ENCODE assay signal across 1 cellular context in the genomic region with DNA sequence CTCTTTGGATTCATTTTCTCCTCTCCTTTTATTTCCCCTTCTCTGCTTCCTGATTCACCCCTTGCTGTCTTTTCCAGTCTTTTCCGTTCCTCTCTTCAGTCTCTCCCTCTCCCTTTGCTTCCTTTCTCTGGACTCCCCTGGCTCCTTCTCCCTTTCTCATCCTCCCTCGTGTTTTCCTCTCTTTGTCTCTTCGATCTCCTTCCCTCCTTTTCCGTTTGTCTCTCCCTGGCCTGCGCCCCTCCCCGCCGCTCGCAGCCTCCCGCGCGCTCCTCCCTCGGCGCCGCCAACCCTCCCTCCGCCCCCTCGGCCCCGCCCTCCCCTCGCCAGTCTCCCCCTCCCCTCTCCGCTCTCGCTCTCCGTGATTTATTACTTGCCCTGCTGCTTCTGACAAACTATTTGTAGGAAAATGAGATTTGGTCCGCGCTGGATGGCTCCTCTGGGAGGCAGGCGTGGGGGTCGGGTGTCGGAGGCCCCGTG.
TF ChIP-seq lines count a peak whose summit lies in the region.

No MANE protein-coding gene starts in this region.

TF ChIP-seq in K562, 482 proteins besides CTCF, POLR2A, EP300 and RAD21 (continued from another document and continues in another):
- TF ChIP-seq, protein P1, sequence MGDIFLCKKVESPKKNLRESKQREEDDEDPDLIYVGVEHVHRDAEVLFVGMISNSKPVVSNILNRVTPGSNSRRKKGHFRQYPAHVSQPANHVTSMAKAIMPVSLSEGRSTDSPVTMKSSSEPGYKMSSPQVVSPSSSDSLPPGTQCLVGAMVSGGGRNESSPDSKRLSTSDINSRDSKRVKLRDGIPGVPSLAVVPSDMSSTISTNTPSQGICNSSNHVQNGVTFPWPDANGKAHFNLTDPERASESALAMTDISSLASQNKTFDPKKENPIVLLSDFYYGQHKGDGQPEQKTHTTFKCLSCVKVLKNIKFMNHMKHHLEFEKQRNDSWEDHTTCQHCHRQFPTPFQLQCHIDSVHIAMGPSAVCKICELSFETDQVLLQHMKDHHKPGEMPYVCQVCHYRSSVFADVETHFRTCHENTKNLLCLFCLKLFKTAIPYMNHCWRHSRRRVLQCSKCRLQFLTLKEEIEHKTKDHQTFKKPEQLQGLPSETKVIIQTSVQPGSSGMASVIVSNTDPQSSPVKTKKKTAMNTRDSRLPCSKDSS (IDR thresholded peaks at IDR 0.05; ENCODE audit: low read depth, partially characterized antibody) = no peak
- TF ChIP-seq, protein P2, sequence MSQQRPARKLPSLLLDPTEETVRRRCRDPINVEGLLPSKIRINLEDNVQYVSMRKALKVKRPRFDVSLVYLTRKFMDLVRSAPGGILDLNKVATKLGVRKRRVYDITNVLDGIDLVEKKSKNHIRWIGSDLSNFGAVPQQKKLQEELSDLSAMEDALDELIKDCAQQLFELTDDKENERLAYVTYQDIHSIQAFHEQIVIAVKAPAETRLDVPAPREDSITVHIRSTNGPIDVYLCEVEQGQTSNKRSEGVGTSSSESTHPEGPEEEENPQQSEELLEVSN (IDR thresholded peaks at IDR 0.05; ENCODE audit: borderline replicate concordance in 1 of 2, extremely low read depth in 1 of 2, insufficient read depth in 1 of 2, insufficient read length in 1 of 2, low read depth in 1 of 2, low read length in 1 of 2, poor library complexity in 1 of 2, severe bottlenecking in 1 of 2) = peak in 1 of 2 experiments; percentile 49
- TF ChIP-seq, protein P3, sequence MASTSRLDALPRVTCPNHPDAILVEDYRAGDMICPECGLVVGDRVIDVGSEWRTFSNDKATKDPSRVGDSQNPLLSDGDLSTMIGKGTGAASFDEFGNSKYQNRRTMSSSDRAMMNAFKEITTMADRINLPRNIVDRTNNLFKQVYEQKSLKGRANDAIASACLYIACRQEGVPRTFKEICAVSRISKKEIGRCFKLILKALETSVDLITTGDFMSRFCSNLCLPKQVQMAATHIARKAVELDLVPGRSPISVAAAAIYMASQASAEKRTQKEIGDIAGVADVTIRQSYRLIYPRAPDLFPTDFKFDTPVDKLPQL (IDR thresholded peaks at IDR 0.05; ENCODE audit: extremely low read depth, insufficient read length) = no peak
- TF ChIP-seq, protein P4, sequence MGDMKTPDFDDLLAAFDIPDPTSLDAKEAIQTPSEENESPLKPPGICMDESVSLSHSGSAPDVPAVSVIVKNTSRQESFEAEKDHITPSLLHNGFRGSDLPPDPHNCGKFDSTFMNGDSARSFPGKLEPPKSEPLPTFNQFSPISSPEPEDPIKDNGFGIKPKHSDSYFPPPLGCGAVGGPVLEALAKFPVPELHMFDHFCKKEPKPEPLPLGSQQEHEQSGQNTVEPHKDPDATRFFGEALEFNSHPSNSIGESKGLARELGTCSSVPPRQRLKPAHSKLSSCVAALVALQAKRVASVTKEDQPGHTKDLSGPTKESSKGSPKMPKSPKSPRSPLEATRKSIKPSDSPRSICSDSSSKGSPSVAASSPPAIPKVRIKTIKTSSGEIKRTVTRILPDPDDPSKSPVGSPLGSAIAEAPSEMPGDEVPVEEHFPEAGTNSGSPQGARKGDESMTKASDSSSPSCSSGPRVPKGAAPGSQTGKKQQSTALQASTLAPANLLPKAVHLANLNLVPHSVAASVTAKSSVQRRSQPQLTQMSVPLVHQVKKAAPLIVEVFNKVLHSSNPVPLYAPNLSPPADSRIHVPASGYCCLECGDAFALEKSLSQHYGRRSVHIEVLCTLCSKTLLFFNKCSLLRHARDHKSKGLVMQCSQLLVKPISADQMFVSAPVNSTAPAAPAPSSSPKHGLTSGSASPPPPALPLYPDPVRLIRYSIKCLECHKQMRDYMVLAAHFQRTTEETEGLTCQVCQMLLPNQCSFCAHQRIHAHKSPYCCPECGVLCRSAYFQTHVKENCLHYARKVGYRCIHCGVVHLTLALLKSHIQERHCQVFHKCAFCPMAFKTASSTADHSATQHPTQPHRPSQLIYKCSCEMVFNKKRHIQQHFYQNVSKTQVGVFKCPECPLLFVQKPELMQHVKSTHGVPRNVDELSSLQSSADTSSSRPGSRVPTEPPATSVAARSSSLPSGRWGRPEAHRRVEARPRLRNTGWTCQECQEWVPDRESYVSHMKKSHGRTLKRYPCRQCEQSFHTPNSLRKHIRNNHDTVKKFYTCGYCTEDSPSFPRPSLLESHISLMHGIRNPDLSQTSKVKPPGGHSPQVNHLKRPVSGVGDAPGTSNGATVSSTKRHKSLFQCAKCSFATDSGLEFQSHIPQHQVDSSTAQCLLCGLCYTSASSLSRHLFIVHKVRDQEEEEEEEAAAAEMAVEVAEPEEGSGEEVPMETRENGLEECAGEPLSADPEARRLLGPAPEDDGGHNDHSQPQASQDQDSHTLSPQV (IDR thresholded peaks at IDR 0.05) = no peak
- TF ChIP-seq, protein P5, sequence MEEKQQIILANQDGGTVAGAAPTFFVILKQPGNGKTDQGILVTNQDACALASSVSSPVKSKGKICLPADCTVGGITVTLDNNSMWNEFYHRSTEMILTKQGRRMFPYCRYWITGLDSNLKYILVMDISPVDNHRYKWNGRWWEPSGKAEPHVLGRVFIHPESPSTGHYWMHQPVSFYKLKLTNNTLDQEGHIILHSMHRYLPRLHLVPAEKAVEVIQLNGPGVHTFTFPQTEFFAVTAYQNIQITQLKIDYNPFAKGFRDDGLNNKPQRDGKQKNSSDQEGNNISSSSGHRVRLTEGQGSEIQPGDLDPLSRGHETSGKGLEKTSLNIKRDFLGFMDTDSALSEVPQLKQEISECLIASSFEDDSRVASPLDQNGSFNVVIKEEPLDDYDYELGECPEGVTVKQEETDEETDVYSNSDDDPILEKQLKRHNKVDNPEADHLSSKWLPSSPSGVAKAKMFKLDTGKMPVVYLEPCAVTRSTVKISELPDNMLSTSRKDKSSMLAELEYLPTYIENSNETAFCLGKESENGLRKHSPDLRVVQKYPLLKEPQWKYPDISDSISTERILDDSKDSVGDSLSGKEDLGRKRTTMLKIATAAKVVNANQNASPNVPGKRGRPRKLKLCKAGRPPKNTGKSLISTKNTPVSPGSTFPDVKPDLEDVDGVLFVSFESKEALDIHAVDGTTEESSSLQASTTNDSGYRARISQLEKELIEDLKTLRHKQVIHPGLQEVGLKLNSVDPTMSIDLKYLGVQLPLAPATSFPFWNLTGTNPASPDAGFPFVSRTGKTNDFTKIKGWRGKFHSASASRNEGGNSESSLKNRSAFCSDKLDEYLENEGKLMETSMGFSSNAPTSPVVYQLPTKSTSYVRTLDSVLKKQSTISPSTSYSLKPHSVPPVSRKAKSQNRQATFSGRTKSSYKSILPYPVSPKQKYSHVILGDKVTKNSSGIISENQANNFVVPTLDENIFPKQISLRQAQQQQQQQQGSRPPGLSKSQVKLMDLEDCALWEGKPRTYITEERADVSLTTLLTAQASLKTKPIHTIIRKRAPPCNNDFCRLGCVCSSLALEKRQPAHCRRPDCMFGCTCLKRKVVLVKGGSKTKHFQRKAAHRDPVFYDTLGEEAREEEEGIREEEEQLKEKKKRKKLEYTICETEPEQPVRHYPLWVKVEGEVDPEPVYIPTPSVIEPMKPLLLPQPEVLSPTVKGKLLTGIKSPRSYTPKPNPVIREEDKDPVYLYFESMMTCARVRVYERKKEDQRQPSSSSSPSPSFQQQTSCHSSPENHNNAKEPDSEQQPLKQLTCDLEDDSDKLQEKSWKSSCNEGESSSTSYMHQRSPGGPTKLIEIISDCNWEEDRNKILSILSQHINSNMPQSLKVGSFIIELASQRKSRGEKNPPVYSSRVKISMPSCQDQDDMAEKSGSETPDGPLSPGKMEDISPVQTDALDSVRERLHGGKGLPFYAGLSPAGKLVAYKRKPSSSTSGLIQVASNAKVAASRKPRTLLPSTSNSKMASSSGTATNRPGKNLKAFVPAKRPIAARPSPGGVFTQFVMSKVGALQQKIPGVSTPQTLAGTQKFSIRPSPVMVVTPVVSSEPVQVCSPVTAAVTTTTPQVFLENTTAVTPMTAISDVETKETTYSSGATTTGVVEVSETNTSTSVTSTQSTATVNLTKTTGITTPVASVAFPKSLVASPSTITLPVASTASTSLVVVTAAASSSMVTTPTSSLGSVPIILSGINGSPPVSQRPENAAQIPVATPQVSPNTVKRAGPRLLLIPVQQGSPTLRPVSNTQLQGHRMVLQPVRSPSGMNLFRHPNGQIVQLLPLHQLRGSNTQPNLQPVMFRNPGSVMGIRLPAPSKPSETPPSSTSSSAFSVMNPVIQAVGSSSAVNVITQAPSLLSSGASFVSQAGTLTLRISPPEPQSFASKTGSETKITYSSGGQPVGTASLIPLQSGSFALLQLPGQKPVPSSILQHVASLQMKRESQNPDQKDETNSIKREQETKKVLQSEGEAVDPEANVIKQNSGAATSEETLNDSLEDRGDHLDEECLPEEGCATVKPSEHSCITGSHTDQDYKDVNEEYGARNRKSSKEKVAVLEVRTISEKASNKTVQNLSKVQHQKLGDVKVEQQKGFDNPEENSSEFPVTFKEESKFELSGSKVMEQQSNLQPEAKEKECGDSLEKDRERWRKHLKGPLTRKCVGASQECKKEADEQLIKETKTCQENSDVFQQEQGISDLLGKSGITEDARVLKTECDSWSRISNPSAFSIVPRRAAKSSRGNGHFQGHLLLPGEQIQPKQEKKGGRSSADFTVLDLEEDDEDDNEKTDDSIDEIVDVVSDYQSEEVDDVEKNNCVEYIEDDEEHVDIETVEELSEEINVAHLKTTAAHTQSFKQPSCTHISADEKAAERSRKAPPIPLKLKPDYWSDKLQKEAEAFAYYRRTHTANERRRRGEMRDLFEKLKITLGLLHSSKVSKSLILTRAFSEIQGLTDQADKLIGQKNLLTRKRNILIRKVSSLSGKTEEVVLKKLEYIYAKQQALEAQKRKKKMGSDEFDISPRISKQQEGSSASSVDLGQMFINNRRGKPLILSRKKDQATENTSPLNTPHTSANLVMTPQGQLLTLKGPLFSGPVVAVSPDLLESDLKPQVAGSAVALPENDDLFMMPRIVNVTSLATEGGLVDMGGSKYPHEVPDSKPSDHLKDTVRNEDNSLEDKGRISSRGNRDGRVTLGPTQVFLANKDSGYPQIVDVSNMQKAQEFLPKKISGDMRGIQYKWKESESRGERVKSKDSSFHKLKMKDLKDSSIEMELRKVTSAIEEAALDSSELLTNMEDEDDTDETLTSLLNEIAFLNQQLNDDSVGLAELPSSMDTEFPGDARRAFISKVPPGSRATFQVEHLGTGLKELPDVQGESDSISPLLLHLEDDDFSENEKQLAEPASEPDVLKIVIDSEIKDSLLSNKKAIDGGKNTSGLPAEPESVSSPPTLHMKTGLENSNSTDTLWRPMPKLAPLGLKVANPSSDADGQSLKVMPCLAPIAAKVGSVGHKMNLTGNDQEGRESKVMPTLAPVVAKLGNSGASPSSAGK (IDR thresholded peaks at IDR 0.05) = peak; percentile 59
- TF ChIP-seq PCBP2 (IDR thresholded peaks at IDR 0.05; ENCODE audit: low read depth, low read length, poor library complexity, severe bottlenecking) (no peak), ZBTB17 (CRISPR knock-in tag; IDR thresholded peaks at IDR 0.05) (no peak), TOE1 (IDR thresholded peaks at IDR 0.05; ENCODE audit: borderline replicate concordance) (no peak), TOE1 (CRISPR knock-in tag; IDR thresholded peaks at IDR 0.05; ENCODE audit: borderline replicate concordance, low read depth) (no peak), SNIP1 (IDR thresholded peaks at IDR 0.05; ENCODE audit: low read depth) (no peak), JUND (IDR thresholded peaks at IDR 0.05; ENCODE audit: borderline replicate concordance, low read depth, low read length) (no peak), JUND (tag; IDR thresholded peaks at IDR 0.05; ENCODE audit: borderline replicate concordance, low read depth, low read length) (no peak), NRF1 (conservative IDR thresholded peaks at IDR 0.05 in 1 of 2, IDR thresholded peaks at IDR 0.05 in 1 of 2) (no peak), XRCC4 (IDR thresholded peaks at IDR 0.05; ENCODE audit: extremely low read depth, insufficient read depth, insufficient read length) (no peak), ZNF143 (CRISPR knock-in tag; IDR thresholded peaks at IDR 0.05) (no peak), PHB (CRISPR knock-in tag; IDR thresholded peaks at IDR 0.05) (no peak), SMARCA4 (IDR thresholded peaks at IDR 0.05) (0 out of 2 replicates have a peak, but pooled peaks have one; percentile 28)
- TF ChIP-seq, protein P6, sequence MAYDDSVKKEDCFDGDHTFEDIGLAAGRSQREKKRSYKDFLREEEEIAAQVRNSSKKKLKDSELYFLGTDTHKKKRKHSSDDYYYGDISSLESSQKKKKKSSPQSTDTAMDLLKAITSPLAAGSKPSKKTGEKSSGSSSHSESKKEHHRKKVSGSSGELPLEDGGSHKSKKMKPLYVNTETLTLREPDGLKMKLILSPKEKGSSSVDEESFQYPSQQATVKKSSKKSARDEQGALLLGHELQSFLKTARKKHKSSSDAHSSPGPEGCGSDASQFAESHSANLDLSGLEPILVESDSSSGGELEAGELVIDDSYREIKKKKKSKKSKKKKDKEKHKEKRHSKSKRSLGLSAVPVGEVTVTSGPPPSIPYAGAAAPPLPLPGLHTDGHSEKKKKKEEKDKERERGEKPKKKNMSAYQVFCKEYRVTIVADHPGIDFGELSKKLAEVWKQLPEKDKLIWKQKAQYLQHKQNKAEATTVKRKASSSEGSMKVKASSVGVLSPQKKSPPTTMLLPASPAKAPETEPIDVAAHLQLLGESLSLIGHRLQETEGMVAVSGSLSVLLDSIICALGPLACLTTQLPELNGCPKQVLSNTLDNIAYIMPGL (CRISPR knock-in tag; IDR thresholded peaks at IDR 0.05) = no peak
- TF ChIP-seq, protein P7, sequence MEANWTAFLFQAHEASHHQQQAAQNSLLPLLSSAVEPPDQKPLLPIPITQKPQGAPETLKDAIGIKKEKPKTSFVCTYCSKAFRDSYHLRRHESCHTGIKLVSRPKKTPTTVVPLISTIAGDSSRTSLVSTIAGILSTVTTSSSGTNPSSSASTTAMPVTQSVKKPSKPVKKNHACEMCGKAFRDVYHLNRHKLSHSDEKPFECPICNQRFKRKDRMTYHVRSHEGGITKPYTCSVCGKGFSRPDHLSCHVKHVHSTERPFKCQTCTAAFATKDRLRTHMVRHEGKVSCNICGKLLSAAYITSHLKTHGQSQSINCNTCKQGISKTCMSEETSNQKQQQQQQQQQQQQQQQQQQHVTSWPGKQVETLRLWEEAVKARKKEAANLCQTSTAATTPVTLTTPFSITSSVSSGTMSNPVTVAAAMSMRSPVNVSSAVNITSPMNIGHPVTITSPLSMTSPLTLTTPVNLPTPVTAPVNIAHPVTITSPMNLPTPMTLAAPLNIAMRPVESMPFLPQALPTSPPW (CRISPR knock-in tag; IDR thresholded peaks at IDR 0.05) = peak; percentile 91
- TF ChIP-seq, protein P8, sequence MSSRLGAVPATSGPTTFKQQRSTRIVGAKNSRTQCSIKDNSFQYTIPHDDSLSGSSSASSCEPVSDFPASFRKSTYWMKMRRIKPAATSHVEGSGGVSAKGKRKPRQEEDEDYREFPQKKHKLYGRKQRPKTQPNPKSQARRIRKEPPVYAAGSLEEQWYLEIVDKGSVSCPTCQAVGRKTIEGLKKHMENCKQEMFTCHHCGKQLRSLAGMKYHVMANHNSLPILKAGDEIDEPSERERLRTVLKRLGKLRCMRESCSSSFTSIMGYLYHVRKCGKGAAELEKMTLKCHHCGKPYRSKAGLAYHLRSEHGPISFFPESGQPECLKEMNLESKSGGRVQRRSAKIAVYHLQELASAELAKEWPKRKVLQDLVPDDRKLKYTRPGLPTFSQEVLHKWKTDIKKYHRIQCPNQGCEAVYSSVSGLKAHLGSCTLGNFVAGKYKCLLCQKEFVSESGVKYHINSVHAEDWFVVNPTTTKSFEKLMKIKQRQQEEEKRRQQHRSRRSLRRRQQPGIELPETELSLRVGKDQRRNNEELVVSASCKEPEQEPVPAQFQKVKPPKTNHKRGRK (tag; IDR thresholded peaks at IDR 0.05) = peak; percentile 84
